ENCODE assay signal across 1 cellular context in the genomic region with DNA sequence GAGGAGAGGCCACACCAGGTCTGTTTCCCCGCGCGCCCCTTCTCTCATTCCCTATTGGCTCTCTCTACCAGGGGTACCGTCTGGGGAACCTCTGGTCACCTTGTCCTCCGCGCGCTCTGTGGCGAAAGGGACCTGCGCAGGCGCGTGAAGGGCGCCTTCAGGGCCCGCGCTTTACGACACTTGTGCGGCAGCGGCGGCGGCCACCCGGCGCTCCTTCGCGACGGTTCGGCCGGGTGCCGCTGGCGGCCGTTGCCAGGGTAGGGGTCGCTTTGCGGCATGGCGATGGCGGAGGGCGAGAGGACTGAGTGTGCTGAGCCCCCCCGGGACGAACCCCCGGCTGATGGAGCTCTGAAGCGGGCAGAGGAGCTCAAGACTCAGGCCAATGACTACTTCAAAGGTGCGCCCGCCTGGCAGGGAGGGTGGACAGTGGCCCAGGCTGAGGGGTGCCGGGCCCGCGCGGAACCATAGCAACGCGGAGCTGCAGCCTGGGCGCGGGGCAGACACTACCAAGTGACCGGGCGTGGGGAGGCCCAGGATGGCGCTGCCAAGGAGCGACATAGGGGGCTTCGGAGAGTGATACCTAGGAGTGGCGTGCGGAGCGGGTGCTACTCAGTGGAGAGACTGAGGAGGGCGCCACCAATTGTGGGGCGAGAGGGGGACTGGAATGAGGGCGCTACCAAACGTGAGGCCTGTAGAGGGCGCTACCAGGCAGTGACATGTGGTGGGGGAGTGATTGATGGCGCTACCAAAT.
A peak's percentile ranks its signal among the peaks of the same experiment; 100 is the strongest.
TF ChIP-seq lines count a peak whose summit lies in the region.

A gene with protein sequence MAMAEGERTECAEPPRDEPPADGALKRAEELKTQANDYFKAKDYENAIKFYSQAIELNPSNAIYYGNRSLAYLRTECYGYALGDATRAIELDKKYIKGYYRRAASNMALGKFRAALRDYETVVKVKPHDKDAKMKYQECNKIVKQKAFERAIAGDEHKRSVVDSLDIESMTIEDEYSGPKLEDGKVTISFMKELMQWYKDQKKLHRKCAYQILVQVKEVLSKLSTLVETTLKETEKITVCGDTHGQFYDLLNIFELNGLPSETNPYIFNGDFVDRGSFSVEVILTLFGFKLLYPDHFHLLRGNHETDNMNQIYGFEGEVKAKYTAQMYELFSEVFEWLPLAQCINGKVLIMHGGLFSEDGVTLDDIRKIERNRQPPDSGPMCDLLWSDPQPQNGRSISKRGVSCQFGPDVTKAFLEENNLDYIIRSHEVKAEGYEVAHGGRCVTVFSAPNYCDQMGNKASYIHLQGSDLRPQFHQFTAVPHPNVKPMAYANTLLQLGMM (plus strand): TSS at position 267 of the 751 bp plus-strand sequence. CDS start 10 bp downstream, at position 277.

TF ChIP-seq in K562, 482 proteins besides CTCF, POLR2A, EP300 and RAD21 (continued from another document and continues in another):
- TF ChIP-seq, protein P1, sequence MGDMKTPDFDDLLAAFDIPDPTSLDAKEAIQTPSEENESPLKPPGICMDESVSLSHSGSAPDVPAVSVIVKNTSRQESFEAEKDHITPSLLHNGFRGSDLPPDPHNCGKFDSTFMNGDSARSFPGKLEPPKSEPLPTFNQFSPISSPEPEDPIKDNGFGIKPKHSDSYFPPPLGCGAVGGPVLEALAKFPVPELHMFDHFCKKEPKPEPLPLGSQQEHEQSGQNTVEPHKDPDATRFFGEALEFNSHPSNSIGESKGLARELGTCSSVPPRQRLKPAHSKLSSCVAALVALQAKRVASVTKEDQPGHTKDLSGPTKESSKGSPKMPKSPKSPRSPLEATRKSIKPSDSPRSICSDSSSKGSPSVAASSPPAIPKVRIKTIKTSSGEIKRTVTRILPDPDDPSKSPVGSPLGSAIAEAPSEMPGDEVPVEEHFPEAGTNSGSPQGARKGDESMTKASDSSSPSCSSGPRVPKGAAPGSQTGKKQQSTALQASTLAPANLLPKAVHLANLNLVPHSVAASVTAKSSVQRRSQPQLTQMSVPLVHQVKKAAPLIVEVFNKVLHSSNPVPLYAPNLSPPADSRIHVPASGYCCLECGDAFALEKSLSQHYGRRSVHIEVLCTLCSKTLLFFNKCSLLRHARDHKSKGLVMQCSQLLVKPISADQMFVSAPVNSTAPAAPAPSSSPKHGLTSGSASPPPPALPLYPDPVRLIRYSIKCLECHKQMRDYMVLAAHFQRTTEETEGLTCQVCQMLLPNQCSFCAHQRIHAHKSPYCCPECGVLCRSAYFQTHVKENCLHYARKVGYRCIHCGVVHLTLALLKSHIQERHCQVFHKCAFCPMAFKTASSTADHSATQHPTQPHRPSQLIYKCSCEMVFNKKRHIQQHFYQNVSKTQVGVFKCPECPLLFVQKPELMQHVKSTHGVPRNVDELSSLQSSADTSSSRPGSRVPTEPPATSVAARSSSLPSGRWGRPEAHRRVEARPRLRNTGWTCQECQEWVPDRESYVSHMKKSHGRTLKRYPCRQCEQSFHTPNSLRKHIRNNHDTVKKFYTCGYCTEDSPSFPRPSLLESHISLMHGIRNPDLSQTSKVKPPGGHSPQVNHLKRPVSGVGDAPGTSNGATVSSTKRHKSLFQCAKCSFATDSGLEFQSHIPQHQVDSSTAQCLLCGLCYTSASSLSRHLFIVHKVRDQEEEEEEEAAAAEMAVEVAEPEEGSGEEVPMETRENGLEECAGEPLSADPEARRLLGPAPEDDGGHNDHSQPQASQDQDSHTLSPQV (IDR thresholded peaks at IDR 0.05): no peak
- TF ChIP-seq ZNF274 (IDR thresholded peaks at IDR 0.05; ENCODE audit: borderline replicate concordance, low read depth, low read length) (no peak), ZNF699 (CRISPR knock-in tag; IDR thresholded peaks at IDR 0.05; ENCODE audit: insufficient replicate concordance) (no peak), MYBL2 (IDR thresholded peaks at IDR 0.05; ENCODE audit: low read depth) (no peak), MYBL2 (CRISPR knock-in tag; IDR thresholded peaks at IDR 0.05; ENCODE audit: borderline replicate concordance) (no peak), MTA3 (IDR thresholded peaks at IDR 0.05; ENCODE audit: borderline replicate concordance) (peak; percentile 81), NCOA4 (IDR thresholded peaks at IDR 0.05; ENCODE audit: partially characterized antibody) (no peak), POLR2B (IDR thresholded peaks at IDR 0.05; ENCODE audit: low read depth, partially characterized antibody) (peak; percentile 86), MAZ (CRISPR knock-in tag; conservative IDR thresholded peaks at IDR 0.05 in 1 of 2, IDR thresholded peaks at IDR 0.05 in 1 of 2) (peak; percentile 82 to 94), TBL1XR1 (IDR thresholded peaks at IDR 0.05; ENCODE audit: low read length in 2 of 2) (peak in 1 of 2 experiments; percentile 33; a peak in 1 of 4 replicates), NCOR1 (IDR thresholded peaks at IDR 0.05) (no peak; the same call in 1 of the 2 replicates), CBFA2T2 (conservative IDR thresholded peaks at IDR 0.05) (no peak), TCF7 (IDR thresholded peaks at IDR 0.05; ENCODE audit: borderline replicate concordance) (peak; percentile 18), MED1 (CRISPR knock-in tag; IDR thresholded peaks at IDR 0.05; ENCODE audit: borderline replicate concordance) (no peak), ZNF408 (CRISPR knock-in tag; IDR thresholded peaks at IDR 0.05; ENCODE audit: low read depth) (no peak), ZNF324 (CRISPR knock-in tag; IDR thresholded peaks at IDR 0.05) (no peak), HEY1 (CRISPR knock-in tag; IDR thresholded peaks at IDR 0.05; ENCODE audit: borderline replicate concordance) (no peak), SMARCA5 (IDR thresholded peaks at IDR 0.05) (peak; percentile 96), CCNT2 (IDR thresholded peaks at IDR 0.05; ENCODE audit: borderline replicate concordance, extremely low read depth, insufficient read length, low read depth, low read length) (peak; percentile 13), HDAC2 (IDR thresholded peaks at IDR 0.05) (no peak; the same call in 1 of the 2 replicates), POLR2AphosphoS5 (IDR thresholded peaks at IDR 0.05; ENCODE audit: control insufficient read depth, insufficient read depth, low read depth, low read length) (peak; percentile 85), NELFE (IDR thresholded peaks at IDR 0.05; ENCODE audit: insufficient read depth, insufficient read length) (no peak), NCOA1 (IDR thresholded peaks at IDR 0.05; ENCODE audit: low read depth) (peak; percentile 50; the same call in 1 of the 2 replicates), KAT8 (IDR thresholded peaks at IDR 0.05; ENCODE audit: low read depth) (no peak)
- TF ChIP-seq, protein P2, sequence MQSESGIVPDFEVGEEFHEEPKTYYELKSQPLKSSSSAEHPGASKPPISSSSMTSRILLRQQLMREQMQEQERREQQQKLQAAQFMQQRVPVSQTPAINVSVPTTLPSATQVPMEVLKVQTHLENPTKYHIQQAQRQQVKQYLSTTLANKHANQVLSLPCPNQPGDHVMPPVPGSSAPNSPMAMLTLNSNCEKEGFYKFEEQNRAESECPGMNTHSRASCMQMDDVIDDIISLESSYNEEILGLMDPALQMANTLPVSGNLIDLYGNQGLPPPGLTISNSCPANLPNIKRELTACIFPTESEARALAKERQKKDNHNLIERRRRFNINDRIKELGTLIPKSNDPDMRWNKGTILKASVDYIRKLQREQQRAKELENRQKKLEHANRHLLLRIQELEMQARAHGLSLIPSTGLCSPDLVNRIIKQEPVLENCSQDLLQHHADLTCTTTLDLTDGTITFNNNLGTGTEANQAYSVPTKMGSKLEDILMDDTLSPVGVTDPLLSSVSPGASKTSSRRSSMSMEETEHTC (IDR thresholded peaks at IDR 0.05): no peak
- TF ChIP-seq, protein P3, sequence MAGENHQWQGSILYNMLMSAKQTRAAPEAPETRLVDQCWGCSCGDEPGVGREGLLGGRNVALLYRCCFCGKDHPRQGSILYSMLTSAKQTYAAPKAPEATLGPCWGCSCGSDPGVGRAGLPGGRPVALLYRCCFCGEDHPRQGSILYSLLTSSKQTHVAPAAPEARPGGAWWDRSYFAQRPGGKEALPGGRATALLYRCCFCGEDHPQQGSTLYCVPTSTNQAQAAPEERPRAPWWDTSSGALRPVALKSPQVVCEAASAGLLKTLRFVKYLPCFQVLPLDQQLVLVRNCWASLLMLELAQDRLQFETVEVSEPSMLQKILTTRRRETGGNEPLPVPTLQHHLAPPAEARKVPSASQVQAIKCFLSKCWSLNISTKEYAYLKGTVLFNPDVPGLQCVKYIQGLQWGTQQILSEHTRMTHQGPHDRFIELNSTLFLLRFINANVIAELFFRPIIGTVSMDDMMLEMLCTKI (IDR thresholded peaks at IDR 0.05; ENCODE audit: partially characterized antibody): no peak
- TF ChIP-seq, protein P4, sequence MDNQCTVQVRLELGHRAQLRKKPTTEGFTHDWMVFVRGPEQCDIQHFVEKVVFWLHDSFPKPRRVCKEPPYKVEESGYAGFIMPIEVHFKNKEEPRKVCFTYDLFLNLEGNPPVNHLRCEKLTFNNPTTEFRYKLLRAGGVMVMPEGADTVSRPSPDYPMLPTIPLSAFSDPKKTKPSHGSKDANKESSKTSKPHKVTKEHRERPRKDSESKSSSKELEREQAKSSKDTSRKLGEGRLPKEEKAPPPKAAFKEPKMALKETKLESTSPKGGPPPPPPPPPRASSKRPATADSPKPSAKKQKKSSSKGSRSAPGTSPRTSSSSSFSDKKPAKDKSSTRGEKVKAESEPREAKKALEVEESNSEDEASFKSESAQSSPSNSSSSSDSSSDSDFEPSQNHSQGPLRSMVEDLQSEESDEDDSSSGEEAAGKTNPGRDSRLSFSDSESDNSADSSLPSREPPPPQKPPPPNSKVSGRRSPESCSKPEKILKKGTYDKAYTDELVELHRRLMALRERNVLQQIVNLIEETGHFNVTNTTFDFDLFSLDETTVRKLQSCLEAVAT (IDR thresholded peaks at IDR 0.05): peak; percentile 53 to 94; a peak in 2 of 4 replicates
- TF ChIP-seq, protein P5, sequence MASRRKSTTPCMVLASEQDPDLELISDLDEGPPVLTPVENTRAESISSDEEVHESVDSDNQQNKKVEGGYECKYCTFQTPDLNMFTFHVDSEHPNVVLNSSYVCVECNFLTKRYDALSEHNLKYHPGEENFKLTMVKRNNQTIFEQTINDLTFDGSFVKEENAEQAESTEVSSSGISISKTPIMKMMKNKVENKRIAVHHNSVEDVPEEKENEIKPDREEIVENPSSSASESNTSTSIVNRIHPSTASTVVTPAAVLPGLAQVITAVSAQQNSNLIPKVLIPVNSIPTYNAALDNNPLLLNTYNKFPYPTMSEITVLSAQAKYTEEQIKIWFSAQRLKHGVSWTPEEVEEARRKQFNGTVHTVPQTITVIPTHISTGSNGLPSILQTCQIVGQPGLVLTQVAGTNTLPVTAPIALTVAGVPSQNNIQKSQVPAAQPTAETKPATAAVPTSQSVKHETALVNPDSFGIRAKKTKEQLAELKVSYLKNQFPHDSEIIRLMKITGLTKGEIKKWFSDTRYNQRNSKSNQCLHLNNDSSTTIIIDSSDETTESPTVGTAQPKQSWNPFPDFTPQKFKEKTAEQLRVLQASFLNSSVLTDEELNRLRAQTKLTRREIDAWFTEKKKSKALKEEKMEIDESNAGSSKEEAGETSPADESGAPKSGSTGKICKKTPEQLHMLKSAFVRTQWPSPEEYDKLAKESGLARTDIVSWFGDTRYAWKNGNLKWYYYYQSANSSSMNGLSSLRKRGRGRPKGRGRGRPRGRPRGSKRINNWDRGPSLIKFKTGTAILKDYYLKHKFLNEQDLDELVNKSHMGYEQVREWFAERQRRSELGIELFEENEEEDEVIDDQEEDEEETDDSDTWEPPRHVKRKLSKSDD (conservative IDR thresholded peaks at IDR 0.05; ENCODE audit: low read length): 0 out of 2 replicates have a peak, but pooled peaks have one; percentile 64
- TF ChIP-seq, protein P6, sequence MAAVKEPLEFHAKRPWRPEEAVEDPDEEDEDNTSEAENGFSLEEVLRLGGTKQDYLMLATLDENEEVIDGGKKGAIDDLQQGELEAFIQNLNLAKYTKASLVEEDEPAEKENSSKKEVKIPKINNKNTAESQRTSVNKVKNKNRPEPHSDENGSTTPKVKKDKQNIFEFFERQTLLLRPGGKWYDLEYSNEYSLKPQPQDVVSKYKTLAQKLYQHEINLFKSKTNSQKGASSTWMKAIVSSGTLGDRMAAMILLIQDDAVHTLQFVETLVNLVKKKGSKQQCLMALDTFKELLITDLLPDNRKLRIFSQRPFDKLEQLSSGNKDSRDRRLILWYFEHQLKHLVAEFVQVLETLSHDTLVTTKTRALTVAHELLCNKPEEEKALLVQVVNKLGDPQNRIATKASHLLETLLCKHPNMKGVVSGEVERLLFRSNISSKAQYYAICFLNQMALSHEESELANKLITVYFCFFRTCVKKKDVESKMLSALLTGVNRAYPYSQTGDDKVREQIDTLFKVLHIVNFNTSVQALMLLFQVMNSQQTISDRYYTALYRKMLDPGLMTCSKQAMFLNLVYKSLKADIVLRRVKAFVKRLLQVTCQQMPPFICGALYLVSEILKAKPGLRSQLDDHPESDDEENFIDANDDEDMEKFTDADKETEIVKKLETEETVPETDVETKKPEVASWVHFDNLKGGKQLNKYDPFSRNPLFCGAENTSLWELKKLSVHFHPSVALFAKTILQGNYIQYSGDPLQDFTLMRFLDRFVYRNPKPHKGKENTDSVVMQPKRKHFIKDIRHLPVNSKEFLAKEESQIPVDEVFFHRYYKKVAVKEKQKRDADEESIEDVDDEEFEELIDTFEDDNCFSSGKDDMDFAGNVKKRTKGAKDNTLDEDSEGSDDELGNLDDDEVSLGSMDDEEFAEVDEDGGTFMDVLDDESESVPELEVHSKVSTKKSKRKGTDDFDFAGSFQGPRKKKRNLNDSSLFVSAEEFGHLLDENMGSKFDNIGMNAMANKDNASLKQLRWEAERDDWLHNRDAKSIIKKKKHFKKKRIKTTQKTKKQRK (IDR thresholded peaks at IDR 0.05; ENCODE audit: borderline replicate concordance, low read depth, low read length): no peak
- TF ChIP-seq, protein P7, sequence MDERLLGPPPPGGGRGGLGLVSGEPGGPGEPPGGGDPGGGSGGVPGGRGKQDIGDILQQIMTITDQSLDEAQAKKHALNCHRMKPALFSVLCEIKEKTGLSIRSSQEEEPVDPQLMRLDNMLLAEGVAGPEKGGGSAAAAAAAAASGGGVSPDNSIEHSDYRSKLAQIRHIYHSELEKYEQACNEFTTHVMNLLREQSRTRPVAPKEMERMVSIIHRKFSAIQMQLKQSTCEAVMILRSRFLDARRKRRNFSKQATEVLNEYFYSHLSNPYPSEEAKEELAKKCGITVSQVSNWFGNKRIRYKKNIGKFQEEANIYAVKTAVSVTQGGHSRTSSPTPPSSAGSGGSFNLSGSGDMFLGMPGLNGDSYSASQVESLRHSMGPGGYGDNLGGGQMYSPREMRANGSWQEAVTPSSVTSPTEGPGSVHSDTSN (CRISPR knock-in tag; IDR thresholded peaks at IDR 0.05; ENCODE audit: low read depth): peak; percentile 96
- TF ChIP-seq, protein P7 (tag; conservative IDR thresholded peaks at IDR 0.05; ENCODE audit: low read depth): peak; percentile 99
- TF ChIP-seq, protein P8, sequence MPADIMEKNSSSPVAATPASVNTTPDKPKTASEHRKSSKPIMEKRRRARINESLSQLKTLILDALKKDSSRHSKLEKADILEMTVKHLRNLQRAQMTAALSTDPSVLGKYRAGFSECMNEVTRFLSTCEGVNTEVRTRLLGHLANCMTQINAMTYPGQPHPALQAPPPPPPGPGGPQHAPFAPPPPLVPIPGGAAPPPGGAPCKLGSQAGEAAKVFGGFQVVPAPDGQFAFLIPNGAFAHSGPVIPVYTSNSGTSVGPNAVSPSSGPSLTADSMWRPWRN (IDR thresholded peaks at IDR 0.05; ENCODE audit: low read depth): no peak
